Comparison of ENCODE assay signal across 9 cellular contexts in genomic region chr9:35907732-35908483, GRCh38. TPM values are rescaled to one million over a fixed set of nuclear protein-coding genes. Genes with fewer than 3 reads are reported as not detected.
A peak's percentile ranks its signal among the peaks of the same experiment; 100 is the strongest.
DNase-seq lines count a peak whose midpoint lies in the region; ATAC-seq, FAIRE-seq and TF ChIP-seq lines count a peak whose summit lies in the region.
"Had no signal": no experiment of that assay in that cellular context is flagged by ENCODE, and none has a peak within 500 bp of the region (broad histone marks: within the 10 kb centered on the region; RNA-seq: fewer than 3 reads in every experiment).

No MANE protein-coding gene starts in this region.

- no peak for DNase-seq in T-helper 2 cell treated with Interferon-gamma antibody and Interleukin-4, amounts not matched to agents 5 μg/mL and 100 μg/mL, for 36 hours (ENCODE audit: low spot score)
- DNase-seq in T-helper 2 cell (no peak), NOMO-1 (lab: John Stamatoyannopoulos, UW; ENCODE audit: unreplicated experiment in 2 of 2) (peak; percentile 39 to 55), coronary artery (ENCODE audit: low spot score) (peak; percentile 90), HepG2 (ENCODE audit: low spot score) (peak; percentile 62), inferior parietal cortex (ENCODE audit: extremely low spot score) (no peak)
- DNase-seq in NK-92 treated with Interleukin-12 subunit alpha and Interleukin-12 subunit beta, amount 100 ng/mL, for 24 hours (lab: John Stamatoyannopoulos, UW), result no peak
- DNase-seq: activated T-cell treated with anti-CD3 and anti-CD28 coated beads, Interleukin-2, amount 50 U/mL, for 4 hours had no signal

- peaks cover 0 to 12% of the 10 kb centered on the region in 2 experiments; a peak in 2 of 5 replicates for H3K27me3 ChIP-seq in HepG2 (ENCODE audit: control insufficient read depth in 1 of 2, insufficient read depth in 2 of 2, low read length in 2 of 2)
- no peaks in the 10 kb centered on the region for H3K27me3 ChIP-seq in thymus (ENCODE audit: control insufficient read depth, insufficient read depth)

- peaks cover 38% of the 10 kb centered on the region for H3K4me1 Mint-ChIP-seq in T-helper 2 cell treated with Interferon-gamma antibody and Interleukin-4, amounts not matched to agents 5 μg/mL and 100 μg/mL, for 36 hours (ENCODE audit: low read depth)

- no peaks in the 10 kb centered on the region for H3K36me3 ChIP-seq in HepG2 (replicated peaks in 1 of 2; ENCODE audit: control insufficient read depth in 1 of 2, insufficient read depth in 2 of 2, low read length in 2 of 2)
- no peaks in the 10 kb centered on the region for H3K36me3 ChIP-seq in thymus (ENCODE audit: control insufficient read depth, insufficient read depth)

- H2AFZ ChIP-seq in HepG2 (ENCODE audit: low read length), result no peak overlapping the region

- no peaks in the 10 kb centered on the region for H3K9me3 ChIP-seq in HepG2 (ENCODE audit: low read length)
- H3K9me3 ChIP-seq in thymus (ENCODE audit: control insufficient read depth), result no peaks in the 10 kb centered on the region

- POLR2A ChIA-PET in HepG2 (lab: Yijun Ruan, JAX), result no interaction called here

- no peaks in the 10 kb centered on the region for H3K79me2 ChIP-seq in HepG2 (ENCODE audit: insufficient read depth, low read length)

- peaks cover under 1% of the 10 kb centered on the region for H3K27me3 Mint-ChIP-seq in T-helper 2 cell treated with Interferon-gamma antibody and Interleukin-4, amounts not matched to agents 5 μg/mL and 100 μg/mL, for 36 hours (ENCODE audit: low read depth)

- TF ChIP-seq CTCF in coronary artery (IDR thresholded peaks at IDR 0.05) (no peak), HepG2 (CRISPR knock-in tag; IDR thresholded peaks at IDR 0.05) (no peak)

- H4K20me1 ChIP-seq in HepG2 (ENCODE audit: insufficient read depth, low read length), result no peaks in the 10 kb centered on the region

- H3K4me1 ChIP-seq in HepG2 (ENCODE audit: insufficient read depth, low read length) (peaks cover 69% of the 10 kb centered on the region), thymus (ENCODE audit: control insufficient read depth, insufficient read depth, low read length) (peaks cover 12% of the 10 kb centered on the region)

- no peak for TF ChIP-seq EP300 in HepG2 (IDR thresholded peaks at IDR 0.05; ENCODE audit: low read depth in 2 of 2, low read length in 2 of 2)
- no peak for TF ChIP-seq EP300 in HepG2 (CRISPR knock-in tag; IDR thresholded peaks at IDR 0.05; ENCODE audit: borderline replicate concordance)

- H3K36me3 Mint-ChIP-seq in T-helper 2 cell treated with Interferon-gamma antibody and Interleukin-4, amounts not matched to agents 5 μg/mL and 100 μg/mL, for 36 hours (ENCODE audit: low read depth), result no peaks in the 10 kb centered on the region

- H3K4me3 Mint-ChIP-seq in T-helper 2 cell treated with Interferon-gamma antibody and Interleukin-4, amounts not matched to agents 5 μg/mL and 100 μg/mL, for 36 hours, result no peak overlapping the region
- H3K4me3 Mint-ChIP-seq: activated T-cell treated with anti-CD3 and anti-CD28 coated beads, Interleukin-2, amount 50 U/mL, for 4 hours had no signal

- 0% methylated on average over 13 of the region's 13 CpGs for WGBS in HepG2 (ENCODE audit: low lambda C conversion rate)
- WGBS in thymus, result 48% methylated on average over 13 of the region's 13 CpGs

- H3K9me3 Mint-ChIP-seq in T-helper 2 cell treated with Interferon-gamma antibody and Interleukin-4, amounts not matched to agents 5 μg/mL and 100 μg/mL, for 36 hours, result no peaks in the 10 kb centered on the region
- H3K9me3 Mint-ChIP-seq: activated T-cell treated with anti-CD3 and anti-CD28 coated beads, Interleukin-2, amount 50 U/mL, for 4 hours had no signal

- H3K9ac ChIP-seq in HepG2 (ENCODE audit: insufficient read depth, low read depth, low read length), result peak overlapping the region; percentile 57; the same call in 1 of the 2 replicates

- peak; percentile 27 for ATAC-seq in HepG2

- TF ChIP-seq RAD21 in HepG2 (CRISPR knock-in tag; IDR thresholded peaks at IDR 0.05), result no peak

- CTCF ChIA-PET in HepG2 (lab: Yijun Ruan, JAX; ENCODE audit: low intra/inter-chr PET ratio, low total read pairs), result no interaction called here

- in situ Hi-C loops in HepG2 (cut with HindIII; ENCODE audit: extremely low pct_ligation_motif_present, low pct_unique_long_range_greater_than_20kb), result no loop called here

- intact Hi-C loops in HepG2 (cut with micrococcal nuclease; ENCODE audit: unreplicated experiment), result no loop called here

- peak overlapping the region; percentile 60 for H3K27ac Mint-ChIP-seq in T-helper 2 cell treated with Interferon-gamma antibody and Interleukin-4, amounts not matched to agents 5 μg/mL and 100 μg/mL, for 36 hours

- H3K4me2 ChIP-seq in HepG2 (ENCODE audit: low read depth, low read length), result peak overlapping the region; percentile 96

- H3K27ac ChIP-seq in coronary artery (peak overlapping the region; percentile 95 to 99), HepG2 (ENCODE audit: extremely low read length, insufficient read depth, low read length) (no peak overlapping the region), thymus (ENCODE audit: low read depth) (peak overlapping the region; percentile 57)

- no peak for TF ChIP-seq POLR2A in HepG2 (IDR thresholded peaks at IDR 0.05; ENCODE audit: insufficient read depth in 1 of 2, low read depth in 2 of 2, low read length in 2 of 2)

- H3K4me3 ChIP-seq in coronary artery, result peak overlapping the region; percentile 73
- peak overlapping the region; percentile 35 to 67 (median 52) for H3K4me3 ChIP-seq in HepG2 (replicated peaks in 1 of 3; ENCODE audit: insufficient read depth in 1 of 3, low read depth in 2 of 3, low read length in 3 of 3)
- H3K4me3 ChIP-seq in thymus (ENCODE audit: low read length), result no peak overlapping the region

- FAIRE-seq in HepG2 (lab: Jason Lieb, UNC), result peak; percentile 23

- BruUV-seq in HepG2 (replicated peaks; lab: Mats Ljungman, UMichigan), result no TSS peak

RNA-seq across cellular contexts. Expression of gene SPAAR, which starts 1.4 kb away (rescaled TPM):
- 0.07 TPM in 1 of 2 replicates, not detected in the other for total RNA-seq in HepG2 (2016; rRNA removed; fragmentation: Illumina TruSeq; extraction: Trizol)
- total RNA-seq in HepG2 (2016; cell fraction: cytosol; rRNA removed; fragmentation: Illumina TruSeq; extraction: Trizol; ENCODE audit: low read depth), result not detected in 2 replicates
- not detected in 2 replicates for total RNA-seq in HepG2 (2016; cell fraction: insoluble cytoplasmic fraction; rRNA removed; fragmentation: Illumina TruSeq; extraction: Trizol)
- not detected in 2 replicates for total RNA-seq in HepG2 (2016; cell fraction: membrane; rRNA removed; fragmentation: Illumina TruSeq; extraction: Trizol)
- not detected in 2 replicates for total RNA-seq in HepG2 (2016; cell fraction: nucleus; rRNA removed; fragmentation: Illumina TruSeq; extraction: Trizol)
- not detected in 2 replicates for polyA plus RNA-seq in HepG2 (2011; rRNA removed)
- polyA plus RNA-seq in HepG2 (2011; cell fraction: cytosol; rRNA removed), result not detected in 2 replicates
- not detected in 2 replicates for polyA plus RNA-seq in HepG2 (2011; cell fraction: nucleus; rRNA removed)
- not detected in 2 replicates for polyA plus RNA-seq in HepG2 (2012)
- polyA plus RNA-seq in HepG2 (2016; cell fraction: cytosol; fragmentation: Illumina TruSeq; extraction: Trizol; ENCODE audit: low read depth), result not detected in 2 replicates
- not detected in 2 replicates for polyA plus RNA-seq in HepG2 (2016; cell fraction: insoluble cytoplasmic fraction; fragmentation: Illumina TruSeq; extraction: Trizol; ENCODE audit: low read depth)
- polyA plus RNA-seq in HepG2 (2016; cell fraction: membrane; fragmentation: Illumina TruSeq; extraction: Trizol; ENCODE audit: low read depth), result not detected in 2 replicates
- polyA plus RNA-seq in HepG2 (2016; cell fraction: nucleus; fragmentation: Illumina TruSeq; extraction: Trizol; ENCODE audit: insufficient read depth, low read depth), result not detected in 2 replicates
- polyA minus RNA-seq in HepG2 (2011; rRNA and poly(A)+ RNA removed; ENCODE audit: low replicate concordance), result 0.21 TPM in 1 of 2 replicates, not detected in the other
- not detected in 2 replicates for polyA minus RNA-seq in HepG2 (2011; cell fraction: cytosol; rRNA and poly(A)+ RNA removed)
- not detected in 2 replicates for polyA minus RNA-seq in HepG2 (2011; cell fraction: nucleus; rRNA and poly(A)+ RNA removed)
- 1.2 TPM for polyA plus RNA-seq in thymus
- total RNA-seq: activated T-cell treated with anti-CD3 and anti-CD28 coated beads, Interleukin-2, amount 50 U/mL, for 4 hours had no signal

RNA-seq across cellular contexts. Expression of gene HRCT1, which starts 1.9 kb away (rescaled TPM):
- total RNA-seq in HepG2 (2016; rRNA removed; fragmentation: Illumina TruSeq; extraction: Trizol), result not detected in 2 replicates
- total RNA-seq in HepG2 (2016; cell fraction: cytosol; rRNA removed; fragmentation: Illumina TruSeq; extraction: Trizol; ENCODE audit: low read depth), result not detected in 2 replicates
- total RNA-seq in HepG2 (2016; cell fraction: insoluble cytoplasmic fraction; rRNA removed; fragmentation: Illumina TruSeq; extraction: Trizol), result not detected in 2 replicates
- total RNA-seq in HepG2 (2016; cell fraction: membrane; rRNA removed; fragmentation: Illumina TruSeq; extraction: Trizol), result 0.21 TPM in 1 of 2 replicates, not detected in the other
- 0.41 and 0.43 TPM in 2 replicates for total RNA-seq in HepG2 (2016; cell fraction: nucleus; rRNA removed; fragmentation: Illumina TruSeq; extraction: Trizol)
- polyA plus RNA-seq in HepG2 (2011; rRNA removed) (0.13 and 0.44 TPM in 2 replicates), thymus (6.1 TPM)
- 0.23 TPM in 1 of 2 replicates, not detected in the other for polyA plus RNA-seq in HepG2 (2011; cell fraction: cytosol; rRNA removed)
- polyA plus RNA-seq in HepG2 (2011; cell fraction: nucleus; rRNA removed), result 0.21 TPM in 1 of 2 replicates, not detected in the other
- 0.35 TPM in 1 of 2 replicates, not detected in the other for polyA plus RNA-seq in HepG2 (2012)
- polyA plus RNA-seq in HepG2 (2016; cell fraction: cytosol; fragmentation: Illumina TruSeq; extraction: Trizol; ENCODE audit: low read depth), result 0.26 and 0.28 TPM in 2 replicates
- 0.35 and 0.46 TPM in 2 replicates for polyA plus RNA-seq in HepG2 (2016; cell fraction: insoluble cytoplasmic fraction; fragmentation: Illumina TruSeq; extraction: Trizol; ENCODE audit: low read depth)
- 0.41 and 0.42 TPM in 2 replicates for polyA plus RNA-seq in HepG2 (2016; cell fraction: membrane; fragmentation: Illumina TruSeq; extraction: Trizol; ENCODE audit: low read depth)
- 0.53 TPM in 1 of 2 replicates, not detected in the other for polyA plus RNA-seq in HepG2 (2016; cell fraction: nucleus; fragmentation: Illumina TruSeq; extraction: Trizol; ENCODE audit: insufficient read depth, low read depth)
- 0.44 TPM in 1 of 2 replicates, not detected in the other for polyA minus RNA-seq in HepG2 (2011; rRNA and poly(A)+ RNA removed; ENCODE audit: low replicate concordance)
- not detected in 2 replicates for polyA minus RNA-seq in HepG2 (2011; cell fraction: cytosol; rRNA and poly(A)+ RNA removed)
- polyA minus RNA-seq in HepG2 (2011; cell fraction: nucleus; rRNA and poly(A)+ RNA removed), result not detected in 2 replicates
- total RNA-seq: activated T-cell treated with anti-CD3 and anti-CD28 coated beads, Interleukin-2, amount 50 U/mL, for 4 hours had no signal

RNA-seq across cellular contexts. Expression of gene OR13J1, which starts 37.7 kb away (rescaled TPM):
- not detected in 2 replicates for total RNA-seq in HepG2 (2016; rRNA removed; fragmentation: Illumina TruSeq; extraction: Trizol)
- total RNA-seq in HepG2 (2016; cell fraction: cytosol; rRNA removed; fragmentation: Illumina TruSeq; extraction: Trizol; ENCODE audit: low read depth), result not detected in 2 replicates
- not detected in 2 replicates for total RNA-seq in HepG2 (2016; cell fraction: insoluble cytoplasmic fraction; rRNA removed; fragmentation: Illumina TruSeq; extraction: Trizol)
- not detected in 2 replicates for total RNA-seq in HepG2 (2016; cell fraction: membrane; rRNA removed; fragmentation: Illumina TruSeq; extraction: Trizol)
- total RNA-seq in HepG2 (2016; cell fraction: nucleus; rRNA removed; fragmentation: Illumina TruSeq; extraction: Trizol), result not detected in 2 replicates
- polyA plus RNA-seq in HepG2 (2011; rRNA removed) (not detected in 2 replicates), thymus (not detected)
- polyA plus RNA-seq in HepG2 (2011; cell fraction: cytosol; rRNA removed), result not detected in 2 replicates
- not detected in 2 replicates for polyA plus RNA-seq in HepG2 (2011; cell fraction: nucleus; rRNA removed)
- polyA plus RNA-seq in HepG2 (2012), result not detected in 2 replicates
- not detected in 2 replicates for polyA plus RNA-seq in HepG2 (2016; cell fraction: cytosol; fragmentation: Illumina TruSeq; extraction: Trizol; ENCODE audit: low read depth)
- not detected in 2 replicates for polyA plus RNA-seq in HepG2 (2016; cell fraction: insoluble cytoplasmic fraction; fragmentation: Illumina TruSeq; extraction: Trizol; ENCODE audit: low read depth)
- polyA plus RNA-seq in HepG2 (2016; cell fraction: membrane; fragmentation: Illumina TruSeq; extraction: Trizol; ENCODE audit: low read depth), result not detected in 2 replicates
- polyA plus RNA-seq in HepG2 (2016; cell fraction: nucleus; fragmentation: Illumina TruSeq; extraction: Trizol; ENCODE audit: insufficient read depth, low read depth), result not detected in 2 replicates
- polyA minus RNA-seq in HepG2 (2011; rRNA and poly(A)+ RNA removed; ENCODE audit: low replicate concordance), result not detected in 2 replicates
- polyA minus RNA-seq in HepG2 (2011; cell fraction: cytosol; rRNA and poly(A)+ RNA removed), result not detected in 2 replicates
- not detected in 2 replicates for polyA minus RNA-seq in HepG2 (2011; cell fraction: nucleus; rRNA and poly(A)+ RNA removed)
- total RNA-seq: activated T-cell treated with anti-CD3 and anti-CD28 coated beads, Interleukin-2, amount 50 U/mL, for 4 hours had no signal

RNA-seq across cellular contexts. Expression of gene OR2S2, which starts 50.0 kb away (rescaled TPM):
- not detected in 2 replicates for total RNA-seq in HepG2 (2016; rRNA removed; fragmentation: Illumina TruSeq; extraction: Trizol)
- total RNA-seq in HepG2 (2016; cell fraction: cytosol; rRNA removed; fragmentation: Illumina TruSeq; extraction: Trizol; ENCODE audit: low read depth), result not detected in 2 replicates
- total RNA-seq in HepG2 (2016; cell fraction: insoluble cytoplasmic fraction; rRNA removed; fragmentation: Illumina TruSeq; extraction: Trizol), result not detected in 2 replicates
- total RNA-seq in HepG2 (2016; cell fraction: membrane; rRNA removed; fragmentation: Illumina TruSeq; extraction: Trizol), result not detected in 2 replicates
- not detected in 2 replicates for total RNA-seq in HepG2 (2016; cell fraction: nucleus; rRNA removed; fragmentation: Illumina TruSeq; extraction: Trizol)
- polyA plus RNA-seq in HepG2 (2011; rRNA removed), result not detected in 2 replicates
- not detected in 2 replicates for polyA plus RNA-seq in HepG2 (2011; cell fraction: cytosol; rRNA removed)
- not detected in 2 replicates for polyA plus RNA-seq in HepG2 (2011; cell fraction: nucleus; rRNA removed)
- not detected in 2 replicates for polyA plus RNA-seq in HepG2 (2012)
- not detected in 2 replicates for polyA plus RNA-seq in HepG2 (2016; cell fraction: cytosol; fragmentation: Illumina TruSeq; extraction: Trizol; ENCODE audit: low read depth)
- not detected in 2 replicates for polyA plus RNA-seq in HepG2 (2016; cell fraction: insoluble cytoplasmic fraction; fragmentation: Illumina TruSeq; extraction: Trizol; ENCODE audit: low read depth)
- not detected in 2 replicates for polyA plus RNA-seq in HepG2 (2016; cell fraction: membrane; fragmentation: Illumina TruSeq; extraction: Trizol; ENCODE audit: low read depth)
- polyA plus RNA-seq in HepG2 (2016; cell fraction: nucleus; fragmentation: Illumina TruSeq; extraction: Trizol; ENCODE audit: insufficient read depth, low read depth), result not detected in 2 replicates
- polyA minus RNA-seq in HepG2 (2011; rRNA and poly(A)+ RNA removed; ENCODE audit: low replicate concordance), result not detected in 2 replicates
- not detected in 2 replicates for polyA minus RNA-seq in HepG2 (2011; cell fraction: cytosol; rRNA and poly(A)+ RNA removed)
- polyA minus RNA-seq in HepG2 (2011; cell fraction: nucleus; rRNA and poly(A)+ RNA removed), result not detected in 2 replicates
- 0.02 TPM for polyA plus RNA-seq in thymus
- total RNA-seq: activated T-cell treated with anti-CD3 and anti-CD28 coated beads, Interleukin-2, amount 50 U/mL, for 4 hours had no signal

Comparison
In these comparisons a context has a peak if more than half of its experiments do, and no peak if none do; other contexts are left out.
1. DNase-seq: peak in NOMO-1 (2 of 2), coronary artery (single experiment) and HepG2 (single experiment); none in T-helper 2 cell treated with Interferon-gamma antibody and Interleukin-4, amounts not matched to agents 5 μg/mL and 100 μg/mL, for 36 hours (single experiment), T-helper 2 cell (0 of 5), inferior parietal cortex (single experiment) and NK-92 treated with Interleukin-12 subunit alpha and Interleukin-12 subunit beta, amount 100 ng/mL, for 24 hours (single experiment).